10 cellular contexts compared by ENCODE assay signal in genomic region chr17:27603446-27603820, GRCh38. TPM values are rescaled to one million over a fixed set of nuclear protein-coding genes. Genes with fewer than 3 reads are reported as not detected.
DNase-seq lines count a peak whose midpoint lies in the region; ATAC-seq and TF ChIP-seq lines count a peak whose summit lies in the region.
"Had no signal": no experiment of that assay in that cellular context is flagged by ENCODE, and none has a peak within 500 bp of the region (broad histone marks: within the 10 kb centered on the region; RNA-seq: fewer than 3 reads in every experiment).

No MANE protein-coding gene starts in this region.

- H3K4me3 Mint-ChIP-seq in CD14-positive monocyte: no peak overlapping the region

- no peaks in the 10 kb centered on the region for H4K20me1 ChIP-seq in OCI-LY7 (ENCODE audit: insufficient read depth, low read length)

- H3K79me2 ChIP-seq in OCI-LY7 (ENCODE audit: insufficient read depth, low read depth, low read length): no peaks in the 10 kb centered on the region

- H3K27ac ChIP-seq in 22Rv1: no peak overlapping the region
- H3K27ac ChIP-seq in OCI-LY7 (ENCODE audit: low read depth, low read length, poor library complexity, severe bottlenecking): no peak overlapping the region

- H3K4me1 Mint-ChIP-seq in CD14-positive monocyte: peaks cover 8% of the 10 kb centered on the region

- intact Hi-C loops in CD14-positive monocyte (cut with micrococcal nuclease): loop anchor here (2.0 to 5.0 kb wide), 3 partner anchors 47 to 366 kb away; no protein-coding TSS in a partner anchor
- intact Hi-C loops in OCI-LY7 (cut with micrococcal nuclease; ENCODE audit: unreplicated experiment): loop anchor here (1.0 to 5.0 kb wide), 2 partner anchors 48 to 146 kb away; partner anchors contain the start of gene KSR1

- peaks cover 0 to 2% (median 0%) of the 10 kb centered on the region in 3 donors for H3K27me3 Mint-ChIP-seq in CD14-positive monocyte (ENCODE audit: low read depth in 3 of 3)

- H2AFZ ChIP-seq in OCI-LY7 (ENCODE audit: low read length): no peak overlapping the region

- POLR2A ChIA-PET in OCI-LY7 (lab: Charles Lee): no interaction called here

- H3K36me3 ChIP-seq in OCI-LY7 (ENCODE audit: insufficient read depth, low read length): no peaks in the 10 kb centered on the region

- ATAC-seq in esophagus mucosa: no peak

- TF ChIP-seq CTCF in 22Rv1 (IDR thresholded peaks at IDR 0.05): peak; percentile 67
- peak; percentile 46 for TF ChIP-seq CTCF in CD14-positive monocyte (IDR thresholded peaks at IDR 0.05)
- TF ChIP-seq CTCF in OCI-LY7 (conservative IDR thresholded peaks at IDR 0.05; ENCODE audit: low read length): peak; percentile 11; the same call in 1 of the 2 replicates

- peaks cover 68 to 79% of the 10 kb centered on the region in 2 donors for H3K36me3 Mint-ChIP-seq in CD14-positive monocyte

- no peaks in the 10 kb centered on the region for H3K9me2 ChIP-seq in OCI-LY7 (ENCODE audit: insufficient read depth, low read length)

- H3K9me3 ChIP-seq in OCI-LY7 (ENCODE audit: low read length): no peaks in the 10 kb centered on the region

- no peak overlapping the region for H3K4me3 ChIP-seq in OCI-LY7 (ENCODE audit: low read depth, low read length, poor library complexity, severe bottlenecking)

- H3K4me1 ChIP-seq in OCI-LY7 (ENCODE audit: insufficient read depth, low read length, poor library complexity, severe bottlenecking): no peaks in the 10 kb centered on the region

- CTCF ChIA-PET in OCI-LY7 (lab: Charles Lee; ENCODE audit: unreplicated experiment): no interaction called here

- H3K4me2 ChIP-seq in OCI-LY7 (ENCODE audit: low read length): no peak overlapping the region

- DNase-seq in CD14-positive monocyte (ENCODE audit: low spot score): no peak
- DNase-seq in OCI-LY7 (ENCODE audit: low spot score): no peak
- DNase-seq in left kidney (ENCODE audit: low read depth, low spot score): peak; percentile 55
- DNase-seq in NCI-H1694 (lab: John Stamatoyannopoulos, UW): no peak
- DNase-seq in OCI-M1 (lab: John Stamatoyannopoulos, UW): no peak
- DNase-seq: NCI-H187 treated with DMSO at 0.1 percent for 48 hours, NCI-H446 treated with DMSO at 0.1 percent for 48 hours had no signal

- no TSS peak for BruUV-seq in OCI-LY7 (replicated peaks; lab: Mats Ljungman, UMichigan)

- H3K9me3 Mint-ChIP-seq in CD14-positive monocyte: no peaks in the 10 kb centered on the region

- no peak overlapping the region for H3K27ac Mint-ChIP-seq in CD14-positive monocyte

RNA-seq across cellular contexts. Expression of gene LGALS9, which starts 27.6 kb away (rescaled TPM):
- 100 to 1,000 TPM; 149 TPM for polyA plus RNA-seq in CD14-positive monocyte
- 0.67 and 2.2 TPM in 2 replicates for total RNA-seq in OCI-LY7 (2014; rRNA removed; shearing (Covaris generic))
- total RNA-seq in OCI-LY7 (2022) (4.2 and 4.4 TPM in 2 replicates), esophagus mucosa (22.6 TPM)
- total RNA-seq: SK-MEL-5 had no signal

Comparison
In these comparisons a context has a peak if more than half of its experiments do, and no peak if none do; other contexts are left out.
1. CTCF ChIP-seq: peak in every context shown above with its lines; median percentile 67 in 22Rv1; 46 in CD14-positive monocyte; 11 in OCI-LY7.